11 cellular contexts compared by ENCODE assay signal in the genomic region with DNA sequence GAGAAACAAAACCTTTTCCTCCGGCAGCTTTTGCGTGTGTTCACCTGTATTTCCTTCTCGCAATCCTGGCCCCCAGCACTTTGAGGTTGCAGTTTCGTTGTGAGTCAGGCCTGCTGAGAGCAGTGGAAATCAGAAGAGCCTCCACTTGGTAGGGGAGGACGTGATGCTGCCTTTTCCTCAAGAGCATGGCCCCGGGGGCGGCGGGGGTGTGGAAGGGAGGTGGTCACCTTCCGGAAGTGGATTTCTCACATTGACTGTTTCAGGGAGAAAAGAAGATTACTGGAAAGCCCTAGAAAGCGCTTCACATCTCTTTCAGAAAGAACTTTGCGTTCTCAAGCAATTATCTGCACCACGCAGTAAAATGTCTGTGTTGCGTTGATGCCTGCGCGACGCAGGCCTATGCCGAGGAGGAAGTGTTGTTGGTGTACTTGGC. TPM values are rescaled to one million over a fixed set of nuclear protein-coding genes. Genes with fewer than 3 reads are reported as not detected.
A peak's percentile ranks its signal among the peaks of the same experiment; 100 is the strongest.
DNase-seq lines count a peak whose midpoint lies in the region; ATAC-seq, FAIRE-seq and TF ChIP-seq lines count a peak whose summit lies in the region.
"Had no signal": no experiment of that assay in that cellular context is flagged by ENCODE, and none has a peak within 500 bp of the region (broad histone marks: within the 10 kb centered on the region; RNA-seq: fewer than 3 reads in every experiment).

No MANE protein-coding gene starts in this region.

- H3K4me3 Mint-ChIP-seq in CD4-positive, CD25-positive, alpha-beta regulatory T cell, result peak overlapping the region; percentile 32 to 82 (median 70)
- peak overlapping the region; percentile 51 to 60 (median 58) for H3K4me3 Mint-ChIP-seq in T-cell
- no peak overlapping the region for H3K4me3 Mint-ChIP-seq in Caco-2 (ENCODE audit: unreplicated experiment)

- H3K27ac ChIP-seq in CD4-positive, CD25-positive, alpha-beta regulatory T cell (ENCODE audit: insufficient read depth, low read length, poor library complexity, severe bottlenecking), result peak overlapping the region; percentile 66
- H3K27ac ChIP-seq in K562 (ENCODE audit: extremely low read depth, low read depth, low read length) (no peak overlapping the region), thymus (ENCODE audit: low read depth) (peak overlapping the region; percentile 15)

- BruUV-seq in K562 (replicated peaks; lab: Mats Ljungman, UMichigan) (no TSS peak), Caco-2 (replicated peaks; lab: Mats Ljungman, UMichigan) (no TSS peak)

- in situ Hi-C loops in K562 (cut with MboI), result no loop called here

- ATAC-seq in CD4-positive, CD25-positive, alpha-beta regulatory T cell (ENCODE audit: low read depth in 2 of 2), result peak; percentile 93 to 94
- ATAC-seq in GM21737 (IDR thresholded peaks at IDR 0.05; ENCODE audit: unreplicated experiment) (peak; percentile 59), T-cell (replicated peaks in 1 of 4) (peak; percentile 90 to 96 (median 95)), K562 (no peak)

- peak overlapping the region; percentile 63 for H3K4me3 ChIP-seq in CD4-positive, CD25-positive, alpha-beta regulatory T cell (ENCODE audit: low read depth, low read length)
- H3K4me3 ChIP-seq in K562 (no peak overlapping the region), thymus (ENCODE audit: low read length) (no peak overlapping the region), Caco-2 (ENCODE audit: low read depth, low read length) (no peak overlapping the region)

- H3K4me1 Mint-ChIP-seq in CD4-positive, CD25-positive, alpha-beta regulatory T cell, result peaks cover 14 to 55% (median 39%) of the 10 kb centered on the region in 4 donors
- H3K4me1 Mint-ChIP-seq in T-cell (peaks cover 58 to 61% (median 61%) of the 10 kb centered on the region in 3 donors), Caco-2 (ENCODE audit: low read depth, unreplicated experiment) (peaks cover 7% of the 10 kb centered on the region)

- no peaks in the 10 kb centered on the region for H3K27me3 ChIP-seq in CD4-positive, CD25-positive, alpha-beta regulatory T cell (ENCODE audit: control insufficient read depth, insufficient read depth, low read length)
- H3K27me3 ChIP-seq in K562 (ENCODE audit: control insufficient read depth in 2 of 2, insufficient read depth in 2 of 2, low read length in 2 of 2) (peaks cover 44 to 49% of the 10 kb centered on the region in 2 experiments), thymus (ENCODE audit: control insufficient read depth, insufficient read depth) (no peaks in the 10 kb centered on the region), Caco-2 (replicated peaks; ENCODE audit: control insufficient read depth, insufficient read depth, low read length) (no peaks in the 10 kb centered on the region)

- H3K36me3 ChIP-seq in CD4-positive, CD25-positive, alpha-beta regulatory T cell (ENCODE audit: control insufficient read depth, insufficient read depth, low read length), result no peaks in the 10 kb centered on the region
- H3K36me3 ChIP-seq in K562 (ENCODE audit: control insufficient read depth, insufficient read depth, low read length), result no peaks in the 10 kb centered on the region
- no peaks in the 10 kb centered on the region for H3K36me3 ChIP-seq in thymus (ENCODE audit: control insufficient read depth, insufficient read depth)
- H3K36me3 ChIP-seq in Caco-2 (ENCODE audit: control insufficient read depth, insufficient read depth, low read length), result no peaks in the 10 kb centered on the region

- 37% methylated on average over 17 of the region's 17 CpGs for WGBS in K562 (ENCODE audit: insufficient coverage, low coverage, missing lambda C conversion rate)
- 83% methylated on average over 17 of the region's 17 CpGs for WGBS in thymus

- TF ChIP-seq EP300 in K562 (IDR thresholded peaks at IDR 0.05; ENCODE audit: low read length), result no peak

- TF ChIP-seq RAD21 in K562 (CRISPR knock-in tag; conservative IDR thresholded peaks at IDR 0.05 in 1 of 2, IDR thresholded peaks at IDR 0.05 in 1 of 2), result no peak

- no peaks in the 10 kb centered on the region for H3K27me3 Mint-ChIP-seq in CD4-positive, CD25-positive, alpha-beta regulatory T cell
- H3K27me3 Mint-ChIP-seq in T-cell (no peaks in the 10 kb centered on the region), Caco-2 (ENCODE audit: insufficient read depth, unreplicated experiment) (no peaks in the 10 kb centered on the region)

- no peak overlapping the region for H3K9ac ChIP-seq in K562 (ENCODE audit: insufficient read depth in 1 of 2, low read depth in 2 of 2, low read length in 2 of 2)

- peak overlapping the region; percentile 89 to 97 (median 92) for H3K27ac Mint-ChIP-seq in CD4-positive, CD25-positive, alpha-beta regulatory T cell
- H3K27ac Mint-ChIP-seq in T-cell, result peak overlapping the region; percentile 92 to 94
- no peak overlapping the region for H3K27ac Mint-ChIP-seq in Caco-2 (ENCODE audit: unreplicated experiment)

- intact Hi-C loops in K562 (cut with micrococcal nuclease) (no loop called here), Caco-2 (cut with micrococcal nuclease; ENCODE audit: unreplicated experiment) (no loop called here)

- H3K4me1 ChIP-seq in CD4-positive, CD25-positive, alpha-beta regulatory T cell (ENCODE audit: control insufficient read depth, insufficient read depth, low read length, poor library complexity, severe bottlenecking), result peaks cover 32% of the 10 kb centered on the region
- no peaks in the 10 kb centered on the region for H3K4me1 ChIP-seq in K562 (replicated peaks in 1 of 2; ENCODE audit: control insufficient read depth in 2 of 2, insufficient read depth in 2 of 2, low read length in 2 of 2)
- H3K4me1 ChIP-seq in thymus (ENCODE audit: control insufficient read depth, insufficient read depth, low read length), result peaks cover 14% of the 10 kb centered on the region
- H3K4me1 ChIP-seq in Caco-2, result peaks cover 8% of the 10 kb centered on the region

- no peaks in the 10 kb centered on the region for H3K9me1 ChIP-seq in K562 (ENCODE audit: control insufficient read depth, insufficient read depth, low read length)

- H3K9me3 ChIP-seq in CD4-positive, CD25-positive, alpha-beta regulatory T cell (ENCODE audit: control insufficient read depth in 2 of 2, low read length in 2 of 2), result no peaks in the 10 kb centered on the region
- H3K9me3 ChIP-seq in K562 (replicated peaks; ENCODE audit: control insufficient read depth, insufficient read depth, low read depth, low read length) (no peaks in the 10 kb centered on the region), thymus (ENCODE audit: control insufficient read depth) (no peaks in the 10 kb centered on the region), Caco-2 (no peaks in the 10 kb centered on the region)

- no peak for TF ChIP-seq CTCF in K562 (IDR thresholded peaks at IDR 0.05 in 2 of 3, conservative IDR thresholded peaks at IDR 0.05 in 1 of 3; ENCODE audit: insufficient read depth in 2 of 3, low read depth in 1 of 3, low read length in 3 of 3)
- TF ChIP-seq CTCF in Caco-2 (IDR thresholded peaks at IDR 0.05; ENCODE audit: insufficient read depth in 1 of 2, low read depth in 1 of 2, low read length in 1 of 2, severe bottlenecking in 1 of 2, unreplicated experiment in 1 of 2), result no peak

- no peaks in the 10 kb centered on the region for H3K79me2 ChIP-seq in K562 (ENCODE audit: control insufficient read depth, insufficient read depth, low read length)

- CTCF ChIA-PET in T-cell (lab: Charles Lee), result interaction anchor here in 1 of 2 donors (0.9 to 1.2 kb wide), 2 partner anchors 18 kb away, joined by 4 to 5 read pairs; no protein-coding TSS in a partner anchor
- CTCF ChIA-PET in K562 (lab: Yijun Ruan, JAX; ENCODE audit: low intra/inter-chr PET ratio), result interaction anchor here (0.5 kb wide), 1 partner anchor 149 kb away, joined by 3 read pairs; the partner anchor contains the start of gene DYRK3
- CTCF ChIA-PET in Caco-2 (lab: Charles Lee), result no interaction called here

- no peaks in the 10 kb centered on the region for H4K20me1 ChIP-seq in K562 (replicated peaks; ENCODE audit: control insufficient read depth, insufficient read depth, low read length)

- no peak for TF ChIP-seq POLR2A in K562 (conservative IDR thresholded peaks at IDR 0.05)

- DNase-seq in CD4-positive, CD25-positive, alpha-beta regulatory T cell, result peak; percentile 48 to 96 (median 71)
- DNase-seq in T-cell (peak; percentile 37 to 73 (median 60)), K562 (ENCODE audit: extremely low read depth in 1 of 4, low spot score in 3 of 4) (no peak), NCI-H2081 (lab: John Stamatoyannopoulos, UW) (no peak), Caco-2 (no peak), NCI-H2107 treated with DMSO at 0.1 percent for 48 hours (lab: John Stamatoyannopoulos, UW; ENCODE audit: unreplicated experiment) (no peak)

- H3K36me3 Mint-ChIP-seq in CD4-positive, CD25-positive, alpha-beta regulatory T cell, result no peaks in the 10 kb centered on the region
- H3K36me3 Mint-ChIP-seq in T-cell (no peaks in the 10 kb centered on the region), Caco-2 (ENCODE audit: insufficient read depth, unreplicated experiment) (no peaks in the 10 kb centered on the region)

- FAIRE-seq in K562 (lab: Jason Lieb, UNC), result no peak

- POLR2A ChIA-PET in T-cell (lab: Charles Lee) (interaction anchor here in 1 of 2 donors (0.5 kb wide), 1 partner anchor 315 kb away, joined by 4 read pairs; no protein-coding TSS in a partner anchor), K562 (lab: Yijun Ruan, JAX) (no interaction called here), Caco-2 (lab: Charles Lee) (no interaction called here)

- peaks cover 0 to 2% (median 0%) of the 10 kb centered on the region in 7 donors for H3K9me3 Mint-ChIP-seq in CD4-positive, CD25-positive, alpha-beta regulatory T cell
- no peaks in the 10 kb centered on the region for H3K9me3 Mint-ChIP-seq in T-cell
- no peaks in the 10 kb centered on the region for H3K9me3 Mint-ChIP-seq in Caco-2 (ENCODE audit: unreplicated experiment)

- H2AFZ ChIP-seq in K562 (ENCODE audit: low read depth, low read length), result peak overlapping the region; percentile 11; the same call in 1 of the 2 replicates

- no peak overlapping the region for H3K4me2 ChIP-seq in K562 (ENCODE audit: insufficient read depth, low read length)

RNA-seq across cellular contexts. Expression of gene IL10, which starts 12.2 kb away (rescaled TPM):
- total RNA-seq in CD4-positive, CD25-positive, alpha-beta regulatory T cell, result 7.0 TPM
- 1 to 10 TPM in 2 of 4 donors, under 1 TPM in 2; 0.60 to 4.4 (median 2.0) TPM for polyA plus RNA-seq in CD4-positive, CD25-positive, alpha-beta regulatory T cell
- total RNA-seq in T-cell (1 to 10 TPM in 1 of 5 donors, under 1 TPM in 2, not detected in 2; 0.19 to 1.1 (median 0.26) TPM), K562 (2014; rRNA removed) (not detected in 2 replicates), K562 (2014; rRNA removed; fragmentation: Illumina TruSeq; extraction: Trizol) (not detected in 2 replicates), K562 (2015; rRNA removed; fragmentation: Illumina TruSeq; extraction: Trizol) (not detected in 2 replicates), K562 (2021) (not detected in 2 replicates), Caco-2 (2022) (not detected in 2 replicates)
- not detected in 2 replicates for total RNA-seq in K562 (2011; cell fraction: chromatin; rRNA removed; ENCODE audit: low replicate concordance)
- total RNA-seq in K562 (2011; cell fraction: nucleolus; rRNA removed), result not detected in 2 replicates
- not detected in 2 replicates for total RNA-seq in K562 (2011; cell fraction: nucleoplasm; rRNA removed)
- polyA plus RNA-seq in K562 (2011; rRNA removed) (0.05 and 0.29 TPM in 2 replicates), K562 (2014; fragmentation: Illumina TruSeq; extraction: Trizol) (not detected in 2 replicates), K562 (2014; fragmentation: Nextera tagmentation; extraction: Ambion mirVana) (not detected), K562 (2014; rRNA removed) (not detected in 2 replicates), thymus (19.1 TPM)
- 0.66 TPM in 1 of 2 replicates, not detected in the other for polyA plus RNA-seq in K562 (2011; cell fraction: cytosol; rRNA removed)
- 0.49 TPM in 1 of 2 replicates, not detected in the other for polyA plus RNA-seq in K562 (2011; cell fraction: nucleus; rRNA removed)
- 0.13 and 0.58 TPM in 2 replicates for polyA plus RNA-seq in K562 (2012)
- not detected in 2 replicates for polyA minus RNA-seq in K562 (2011; rRNA and poly(A)+ RNA removed)
- polyA minus RNA-seq in K562 (2011; cell fraction: cytosol; rRNA and poly(A)+ RNA removed), result not detected in 2 replicates
- polyA minus RNA-seq in K562 (2011; cell fraction: nucleus; rRNA and poly(A)+ RNA removed), result 0.89 TPM in 1 of 2 replicates, not detected in the other
- total RNA-seq: SK-MEL-5 had no signal
- polyA plus RNA-seq: AG04450 had no signal

RNA-seq across cellular contexts. Expression of gene IL19, which starts 13.9 kb away (rescaled TPM):
- total RNA-seq in CD4-positive, CD25-positive, alpha-beta regulatory T cell, result not detected
- not detected for polyA plus RNA-seq in CD4-positive, CD25-positive, alpha-beta regulatory T cell
- total RNA-seq in T-cell (not detected), K562 (2014; rRNA removed) (not detected in 2 replicates), K562 (2014; rRNA removed; fragmentation: Illumina TruSeq; extraction: Trizol) (not detected in 2 replicates), K562 (2015; rRNA removed; fragmentation: Illumina TruSeq; extraction: Trizol) (not detected in 2 replicates), K562 (2021) (not detected in 2 replicates), Caco-2 (2022) (not detected in 2 replicates)
- total RNA-seq in K562 (2011; cell fraction: chromatin; rRNA removed; ENCODE audit: low replicate concordance), result not detected in 2 replicates
- not detected in 2 replicates for total RNA-seq in K562 (2011; cell fraction: nucleolus; rRNA removed)
- total RNA-seq in K562 (2011; cell fraction: nucleoplasm; rRNA removed), result not detected in 2 replicates
- polyA plus RNA-seq in K562 (2011; rRNA removed) (not detected in 2 replicates), K562 (2014; fragmentation: Illumina TruSeq; extraction: Trizol) (not detected in 2 replicates), K562 (2014; fragmentation: Nextera tagmentation; extraction: Ambion mirVana) (not detected), K562 (2014; rRNA removed) (not detected in 2 replicates), thymus (1.0 TPM)
- not detected in 2 replicates for polyA plus RNA-seq in K562 (2011; cell fraction: cytosol; rRNA removed)
- polyA plus RNA-seq in K562 (2011; cell fraction: nucleus; rRNA removed), result not detected in 2 replicates
- polyA plus RNA-seq in K562 (2012), result not detected in 2 replicates
- not detected in 2 replicates for polyA minus RNA-seq in K562 (2011; rRNA and poly(A)+ RNA removed)
- polyA minus RNA-seq in K562 (2011; cell fraction: cytosol; rRNA and poly(A)+ RNA removed), result not detected in 2 replicates
- polyA minus RNA-seq in K562 (2011; cell fraction: nucleus; rRNA and poly(A)+ RNA removed), result not detected in 2 replicates
- total RNA-seq: liver had no signal
- polyA plus RNA-seq: liver had no signal

Comparison
In these comparisons a context has a peak if more than half of its experiments do, and no peak if none do; other contexts are left out.
1. DNase-seq: peak in CD4-positive, CD25-positive, alpha-beta regulatory T cell (3 of 3) and T-cell (34 of 34); none in K562 (0 of 4), NCI-H2081 (0 of 2), Caco-2 (0 of 2) and NCI-H2107 treated with DMSO at 0.1 percent for 48 hours (single experiment).